26 cellular contexts compared by ENCODE assay signal in the genomic region with DNA sequence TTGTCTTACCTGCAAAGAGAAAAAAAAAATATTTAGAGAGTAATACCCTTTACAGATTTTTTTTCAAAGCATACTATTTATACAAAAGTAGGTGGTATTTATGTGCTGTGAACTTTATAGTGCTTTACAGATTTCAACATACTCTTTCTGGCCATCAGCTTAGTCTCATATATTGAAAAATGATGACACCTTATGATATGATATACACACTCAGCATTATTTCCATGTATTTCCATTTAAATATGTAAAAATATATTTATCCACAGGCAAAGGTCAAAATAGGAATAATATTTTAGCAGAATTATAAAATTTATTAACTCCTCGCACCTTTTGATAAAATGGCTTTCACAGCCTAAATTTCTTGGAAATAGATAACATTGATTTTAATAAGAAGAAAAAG.
"Had no signal": no experiment of that assay in that cellular context is flagged by ENCODE, and none has a peak within 500 bp of the region (broad histone marks: within the 10 kb centered on the region; RNA-seq: fewer than 3 reads in every experiment).

No MANE protein-coding gene starts in this region.

- ATAC-seq: effector memory CD8-positive, alpha-beta T cell; esophagus mucosa; foreskin keratinocyte; gastrocnemius medialis; gastroesophageal sphincter; heart left ventricle; heart right ventricle had no signal

- H3K4me1 ChIP-seq: colonic mucosa, esophagus muscularis mucosa, esophagus squamous epithelium, gastrocnemius medialis, gastroesophageal sphincter, heart right ventricle had no signal

- H3K4me3 ChIP-seq: colonic mucosa, coronary artery, dorsolateral prefrontal cortex, esophagus muscularis mucosa, esophagus squamous epithelium, gastrocnemius medialis, gastroesophageal sphincter, heart left ventricle, heart right ventricle, hepatocyte had no signal

- H3K79me2 ChIP-seq: hepatocyte had no signal

- DNase-seq: colonic mucosa; cortex of kidney; dermis blood vessel endothelial cell; dorsolateral prefrontal cortex; effector CD4-positive, alpha-beta T cell; effector CD8-positive, alpha-beta T cell; effector memory CD4-positive, alpha-beta T cell; effector memory CD8-positive, alpha-beta T cell; endodermal cell; erythroblast; esophagus squamous epithelium; foreskin fibroblast; foreskin keratinocyte; foreskin melanocyte; gastrocnemius medialis; glutamatergic neuron; head of caudate nucleus; heart left ventricle; heart right ventricle had no signal

- H2AFZ ChIP-seq: hepatocyte had no signal

- H3K4me2 ChIP-seq: hepatocyte had no signal

- FAIRE-seq: endothelial cell of umbilical vein had no signal

- H3K9me3 ChIP-seq: colonic mucosa, esophagus muscularis mucosa, esophagus squamous epithelium, gastrocnemius medialis, gastroesophageal sphincter, heart left ventricle, heart right ventricle had no signal

- H3K27me3 ChIP-seq: colonic mucosa, dorsolateral prefrontal cortex, esophagus muscularis mucosa, esophagus squamous epithelium, foreskin keratinocyte, gastrocnemius medialis, gastroesophageal sphincter, heart left ventricle, heart right ventricle, hepatocyte had no signal

- H3K27ac ChIP-seq: colonic mucosa, coronary artery, dorsolateral prefrontal cortex, epithelial cell of prostate, esophagus muscularis mucosa, esophagus squamous epithelium, foreskin keratinocyte, gastrocnemius medialis, gastroesophageal sphincter, heart left ventricle, heart right ventricle, hepatocyte had no signal

- H3K36me3 ChIP-seq: colonic mucosa, esophagus muscularis mucosa, esophagus squamous epithelium, gastrocnemius medialis, gastroesophageal sphincter, heart left ventricle had no signal
